15 cellular contexts compared by ENCODE assay signal in the genomic region with DNA sequence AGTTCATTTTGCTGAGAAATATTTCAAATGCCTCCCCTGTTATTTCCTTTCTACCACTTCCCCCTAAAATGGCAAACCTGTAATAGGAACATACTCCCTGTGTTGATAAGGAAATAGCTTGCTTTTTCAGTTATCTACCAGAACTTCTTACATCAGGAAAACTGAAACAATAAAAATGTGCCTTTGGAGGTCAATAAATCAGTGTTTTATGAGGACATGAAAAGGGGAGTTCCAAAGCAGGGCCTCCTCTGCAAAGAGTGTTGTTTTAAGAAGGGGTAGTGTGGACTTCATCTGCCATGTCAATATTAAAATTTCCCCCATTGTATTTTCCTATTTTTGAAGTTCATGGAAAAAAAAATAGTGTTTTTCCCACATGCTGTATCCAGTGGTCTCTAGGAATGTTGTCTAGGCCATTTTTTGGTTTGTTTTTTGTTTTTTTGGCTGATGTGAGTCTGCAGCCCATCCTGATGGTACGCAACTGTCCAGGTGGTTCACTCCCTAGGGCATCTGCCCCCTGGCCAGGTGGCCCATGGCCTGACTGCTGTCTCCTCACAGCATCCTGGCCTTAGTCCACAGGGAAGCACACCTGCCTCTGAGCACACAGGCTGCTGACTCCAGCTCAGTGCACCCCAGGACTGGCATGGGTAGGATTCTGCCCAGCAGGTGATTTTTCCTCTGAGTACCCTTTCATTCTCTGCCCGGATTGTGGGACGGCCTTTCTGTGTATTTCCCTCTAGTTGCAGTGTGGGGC. TPM values are rescaled to one million over a fixed set of nuclear protein-coding genes. Genes with fewer than 3 reads are reported as not detected.
DNase-seq lines count a peak whose midpoint lies in the region; ATAC-seq and TF ChIP-seq lines count a peak whose summit lies in the region.
"Had no signal": no experiment of that assay in that cellular context is flagged by ENCODE, and none has a peak within 500 bp of the region (broad histone marks: within the 10 kb centered on the region; RNA-seq: fewer than 3 reads in every experiment).

No MANE protein-coding gene starts in this region.

- no peaks in the 10 kb centered on the region; a peak in 1 of 7 replicates for H3K36me3 Mint-ChIP-seq in H9 (ENCODE audit: insufficient read depth in 1 of 3, low read depth in 3 of 3)
- H3K36me3 Mint-ChIP-seq in activated T-helper 2 cell treated with anti-CD3 and anti-CD28 coated beads, Interferon-gamma antibody, Interleukin-2, Interleukin-4, amounts not matched to agents 10 μg/mL and 5 μg/mL and 100 μg/mL, durations not matched to agents 14 hours and 24 hours and 36 hours (ENCODE audit: low read depth): peaks cover 44% of the 10 kb centered on the region
- H3K36me3 Mint-ChIP-seq in natural killer cell: no peaks in the 10 kb centered on the region
- H3K36me3 Mint-ChIP-seq: brain had no signal

- no peaks in the 10 kb centered on the region for H3F3A ChIP-seq in SK-N-SH (replicated peaks; ENCODE audit: insufficient read depth)

- ATAC-seq in SK-N-SH treated with all-trans-retinoic acid at 6 μM for 48 hours (no peak), natural killer cell (no peak), GM19324 (IDR thresholded peaks at IDR 0.05; ENCODE audit: low FRiP score, unreplicated experiment) (no peak)
- ATAC-seq: psoas muscle had no signal

- no peaks in the 10 kb centered on the region for H3K36me3 ChIP-seq in SK-N-SH (replicated peaks in 1 of 2; ENCODE audit: control insufficient read depth in 1 of 2, insufficient read depth in 2 of 2, low read length in 1 of 2)
- H3K36me3 ChIP-seq: thoracic aorta had no signal

- TF ChIP-seq EP300 in SK-N-SH (IDR thresholded peaks at IDR 0.05; ENCODE audit: borderline replicate concordance in 1 of 2, low read depth in 1 of 2, low read length in 1 of 2): no peak

- no peak overlapping the region for H2BK120ac ChIP-seq in H9 (ENCODE audit: low read depth, low read length, poor library complexity, severe bottlenecking)

- no peak overlapping the region for H2BK20ac ChIP-seq in H9 (ENCODE audit: low read depth, low read length, poor library complexity, severe bottlenecking)

- H3K18ac ChIP-seq in H9 (ENCODE audit: insufficient read length, low read depth, low read length): no peak overlapping the region

- POLR2A ChIA-PET in SK-N-SH (lab: Yijun Ruan, JAX): no interaction called here

- no peaks in the 10 kb centered on the region for H3K79me1 ChIP-seq in H9 (ENCODE audit: insufficient read depth, low read depth, low read length, poor library complexity, severe bottlenecking)

- no peak overlapping the region for H3K4me3 ChIP-seq in SK-N-SH (ENCODE audit: low read depth in 2 of 2, low read length in 1 of 2)
- H3K4me3 ChIP-seq: psoas muscle, thoracic aorta had no signal

- H3K4ac ChIP-seq in H9 (ENCODE audit: low read depth, low read length): no peak overlapping the region

- peaks cover 38 to 63% of the 10 kb centered on the region in 2 experiments for H3K4me1 Mint-ChIP-seq in H9
- H3K4me1 Mint-ChIP-seq in activated T-helper 2 cell treated with anti-CD3 and anti-CD28 coated beads, Interferon-gamma antibody, Interleukin-2, Interleukin-4, amounts not matched to agents 10 μg/mL and 5 μg/mL and 100 μg/mL, durations not matched to agents 14 hours and 24 hours and 36 hours (ENCODE audit: low read depth): peaks cover 69% of the 10 kb centered on the region
- peaks cover 55 to 73% of the 10 kb centered on the region in 2 donors for H3K4me1 Mint-ChIP-seq in natural killer cell

- H2BK5ac ChIP-seq in H9 (ENCODE audit: insufficient read length, low read length): no peak overlapping the region

- H3K9ac ChIP-seq in SK-N-SH (no peak overlapping the region), H9 (ENCODE audit: extremely low read depth, insufficient read length, low read length) (no peak overlapping the region)

- H3K4me2 ChIP-seq in SK-N-SH: 0 out of 2 replicates have a peak overlapping the region, but pooled peaks have one; percentile 26
- no peak overlapping the region for H3K4me2 ChIP-seq in H9 (ENCODE audit: insufficient read depth, insufficient read length, low read length)

- TF ChIP-seq CTCF in SK-N-SH (IDR thresholded peaks at IDR 0.05) (no peak), H9 (conservative IDR thresholded peaks at IDR 0.05) (no peak), natural killer cell (IDR thresholded peaks at IDR 0.05) (no peak)

- H4K5ac ChIP-seq in H9 (ENCODE audit: insufficient read length, low read depth, low read length): no peak overlapping the region

- no peak overlapping the region for H3K23ac ChIP-seq in H9 (ENCODE audit: insufficient read length, low read depth, low read length)

- H4K91ac ChIP-seq in H9 (ENCODE audit: insufficient read length, low read depth, low read length): no peak overlapping the region

- intact Hi-C loops in activated T-helper 2 cell treated with anti-CD3 and anti-CD28 coated beads, Interferon-gamma antibody, Interleukin-2, Interleukin-4, amounts not matched to agents 10 μg/mL and 5 μg/mL and 100 μg/mL, durations not matched to agents 14 hours and 24 hours and 36 hours (cut with micrococcal nuclease): loop anchor here (1.0 to 5.0 kb wide), 7 partner anchors 10 to 1038 kb away; a partner anchor contains a TSS
- intact Hi-C loops in natural killer cell (cut with micrococcal nuclease): no loop called here

- H3K4me3 Mint-ChIP-seq in H9 (no peak overlapping the region), natural killer cell (peak overlapping the region; percentile 75)
- H3K4me3 Mint-ChIP-seq in activated T-helper 2 cell treated with anti-CD3 and anti-CD28 coated beads, Interferon-gamma antibody, Interleukin-2, Interleukin-4, amounts not matched to agents 10 μg/mL and 5 μg/mL and 100 μg/mL, durations not matched to agents 14 hours and 24 hours and 36 hours (ENCODE audit: low read depth): peak overlapping the region; percentile 75

- H3K27me3 Mint-ChIP-seq in H9 (ENCODE audit: low read depth) (peaks cover 54% of the 10 kb centered on the region), natural killer cell (ENCODE audit: low read depth in 2 of 2) (peaks cover 42 to 43% of the 10 kb centered on the region in 2 donors)
- H3K27me3 Mint-ChIP-seq in activated T-helper 2 cell treated with anti-CD3 and anti-CD28 coated beads, Interferon-gamma antibody, Interleukin-2, Interleukin-4, amounts not matched to agents 10 μg/mL and 5 μg/mL and 100 μg/mL, durations not matched to agents 14 hours and 24 hours and 36 hours (ENCODE audit: low read depth): peaks cover 6% of the 10 kb centered on the region

- no peak overlapping the region for H2BK15ac ChIP-seq in H9 (ENCODE audit: low read depth, low read length)

- no peak overlapping the region for H3T11ph ChIP-seq in H9 (ENCODE audit: low read length)

- H3K9me3 ChIP-seq in SK-N-SH: no peaks in the 10 kb centered on the region
- no peaks in the 10 kb centered on the region for H3K9me3 ChIP-seq in H9 (ENCODE audit: control insufficient read depth, low read depth, low read length)
- H3K9me3 ChIP-seq: psoas muscle, thoracic aorta had no signal

- H3K9me3 Mint-ChIP-seq in H9: peaks cover 0 to 3% of the 10 kb centered on the region in 2 experiments; a peak in 1 of 5 replicates
- H3K9me3 Mint-ChIP-seq in activated T-helper 2 cell treated with anti-CD3 and anti-CD28 coated beads, Interferon-gamma antibody, Interleukin-2, Interleukin-4, amounts not matched to agents 10 μg/mL and 5 μg/mL and 100 μg/mL, durations not matched to agents 14 hours and 24 hours and 36 hours: no peaks in the 10 kb centered on the region
- H3K9me3 Mint-ChIP-seq in natural killer cell: no peaks in the 10 kb centered on the region

- H4K20me1 ChIP-seq in SK-N-SH (ENCODE audit: insufficient read depth) (no peaks in the 10 kb centered on the region), H9 (ENCODE audit: control insufficient read depth, insufficient read depth, insufficient read length) (no peaks in the 10 kb centered on the region)

- H2AFZ ChIP-seq in SK-N-SH (ENCODE audit: low read depth): no peak overlapping the region
- H2AFZ ChIP-seq in H9 (ENCODE audit: low read length): no peak overlapping the region

- H3K27ac ChIP-seq in SK-N-SH (ENCODE audit: low read depth in 2 of 2, low read length in 1 of 2) (no peak overlapping the region), H9 (ENCODE audit: insufficient read length, low read depth, low read length) (no peak overlapping the region)
- H3K27ac ChIP-seq: psoas muscle, thoracic aorta had no signal

- CTCF ChIA-PET in SK-N-SH (lab: Yijun Ruan, JAX): no interaction called here

- H3K79me2 ChIP-seq in SK-N-SH (ENCODE audit: insufficient read depth) (no peaks in the 10 kb centered on the region), H9 (ENCODE audit: insufficient read depth, low read length) (no peaks in the 10 kb centered on the region)

- TF ChIP-seq RAD21 in SK-N-SH (IDR thresholded peaks at IDR 0.05; ENCODE audit: low read length): no peak

- H3K4me1 ChIP-seq in SK-N-SH (ENCODE audit: control insufficient read depth in 1 of 2, insufficient read depth in 2 of 2, low read depth in 1 of 2, low read length in 1 of 2) (peaks cover 8 to 12% of the 10 kb centered on the region in 2 experiments; a peak in 2 of 4 replicates), H9 (ENCODE audit: insufficient read depth, low read length) (peaks cover 7% of the 10 kb centered on the region; the same call in 1 of the 2 replicates)

- H3K56ac ChIP-seq in H9 (ENCODE audit: insufficient read length, low read depth, low read length): no peak overlapping the region

- H4K8ac ChIP-seq in H9 (replicated peaks; ENCODE audit: insufficient read length, low read depth, low read length): no peak overlapping the region

- DNase-seq in SK-N-SH: no peak
- DNase-seq in H9: no peak
- no peak for DNase-seq in activated T-helper 2 cell treated with anti-CD3 and anti-CD28 coated beads, Interferon-gamma antibody, Interleukin-2, Interleukin-4, amounts not matched to agents 10 μg/mL and 5 μg/mL and 100 μg/mL, durations not matched to agents 14 hours and 24 hours and 36 hours (ENCODE audit: low spot score)
- no peak for DNase-seq in natural killer cell
- no peak for DNase-seq in MV-4-11 (lab: John Stamatoyannopoulos, UW)
- no peak for DNase-seq in NK-92 treated with Interleukin-12 subunit alpha and Interleukin-12 subunit beta, amount 100 ng/mL, for 24 hours (lab: John Stamatoyannopoulos, UW)
- DNase-seq: activated gamma-delta T cell, DMS79 treated with DMSO at 0.1 percent for 48 hours, NCI-H1436 treated with DMSO at 0.1 percent for 48 hours, NCI-H524 treated with DMSO at 0.1 percent for 48 hours, psoas muscle had no signal

- H2AK5ac ChIP-seq in H9 (ENCODE audit: insufficient read length, low read length): no peak overlapping the region

- H3K27ac Mint-ChIP-seq in H9: no peak overlapping the region
- peak overlapping the region; percentile 85 for H3K27ac Mint-ChIP-seq in activated T-helper 2 cell treated with anti-CD3 and anti-CD28 coated beads, Interferon-gamma antibody, Interleukin-2, Interleukin-4, amounts not matched to agents 10 μg/mL and 5 μg/mL and 100 μg/mL, durations not matched to agents 14 hours and 24 hours and 36 hours
- peak overlapping the region; percentile 73 to 81 for H3K27ac Mint-ChIP-seq in natural killer cell

- no peak overlapping the region for H2BK12ac ChIP-seq in H9 (ENCODE audit: insufficient read length, low read depth, low read length)

- 97% methylated on average over 3 of the region's 3 CpGs for WGBS in SK-N-SH (ENCODE audit: low lambda C conversion rate)
- WGBS in H9 (ENCODE audit: extremely low coverage, insufficient read length, low lambda C conversion rate): no CpG with 5 or more reads among the region's 3 CpGs

- no peaks in the 10 kb centered on the region for H3K9me2 ChIP-seq in SK-N-SH

- H3K14ac ChIP-seq in H9 (ENCODE audit: insufficient read depth, low read length): peak overlapping the region; percentile 51

- H3K27me3 ChIP-seq in SK-N-SH (ENCODE audit: insufficient read depth) (no peaks in the 10 kb centered on the region), H9 (ENCODE audit: insufficient read depth, low read length) (peaks cover 10% of the 10 kb centered on the region; the same call in 1 of the 2 replicates)

- H3K23me2 ChIP-seq in H9 (ENCODE audit: insufficient read length, low read depth, low read length, poor library complexity, severe bottlenecking): peaks cover 20% of the 10 kb centered on the region

RNA-seq across cellular contexts. Expression of a gene that starts 3.8 kb away (rescaled TPM):
- 2.5 and 5.1 TPM in 2 replicates for polyA plus RNA-seq in SK-N-SH (2012; rRNA removed)
- polyA plus RNA-seq in SK-N-SH (2012; cell fraction: cytosol; rRNA removed): 1.7 and 2.8 TPM in 2 replicates
- polyA plus RNA-seq in SK-N-SH (2012; cell fraction: nucleus; rRNA removed): 2.4 and 4.0 TPM in 2 replicates
- total RNA-seq in H9 (2021) (7.8 and 8.1 TPM in 2 replicates), natural killer cell (10 to 100 TPM in 1 of 3 donors, 1 to 10 TPM in 2; 6.9 to 10.9 (median 8.8) TPM)
- total RNA-seq in activated T-helper 2 cell treated with anti-CD3 and anti-CD28 coated beads, Interferon-gamma antibody, Interleukin-2, Interleukin-4, amounts not matched to agents 10 μg/mL and 5 μg/mL and 100 μg/mL, durations not matched to agents 14 hours and 24 hours and 36 hours: 38.2 and 43.0 TPM in 2 replicates

Comparison
In these comparisons a context has a peak if more than half of its experiments do, and no peak if none do; other contexts are left out.
1. H3K27ac Mint-ChIP-seq: peak in activated T-helper 2 cell treated with anti-CD3 and anti-CD28 coated beads, Interferon-gamma antibody, Interleukin-2, Interleukin-4, amounts not matched to agents 10 μg/mL and 5 μg/mL and 100 μg/mL, durations not matched to agents 14 hours and 24 hours and 36 hours (single experiment) and natural killer cell (2 of 2); none in H9 (0 of 3).
2. H3K4me3 Mint-ChIP-seq: peak in activated T-helper 2 cell treated with anti-CD3 and anti-CD28 coated beads, Interferon-gamma antibody, Interleukin-2, Interleukin-4, amounts not matched to agents 10 μg/mL and 5 μg/mL and 100 μg/mL, durations not matched to agents 14 hours and 24 hours and 36 hours (single experiment) and natural killer cell (single experiment); none in H9 (0 of 2).